Comparison of ENCODE assay signal across 8 cellular contexts in the genomic region with DNA sequence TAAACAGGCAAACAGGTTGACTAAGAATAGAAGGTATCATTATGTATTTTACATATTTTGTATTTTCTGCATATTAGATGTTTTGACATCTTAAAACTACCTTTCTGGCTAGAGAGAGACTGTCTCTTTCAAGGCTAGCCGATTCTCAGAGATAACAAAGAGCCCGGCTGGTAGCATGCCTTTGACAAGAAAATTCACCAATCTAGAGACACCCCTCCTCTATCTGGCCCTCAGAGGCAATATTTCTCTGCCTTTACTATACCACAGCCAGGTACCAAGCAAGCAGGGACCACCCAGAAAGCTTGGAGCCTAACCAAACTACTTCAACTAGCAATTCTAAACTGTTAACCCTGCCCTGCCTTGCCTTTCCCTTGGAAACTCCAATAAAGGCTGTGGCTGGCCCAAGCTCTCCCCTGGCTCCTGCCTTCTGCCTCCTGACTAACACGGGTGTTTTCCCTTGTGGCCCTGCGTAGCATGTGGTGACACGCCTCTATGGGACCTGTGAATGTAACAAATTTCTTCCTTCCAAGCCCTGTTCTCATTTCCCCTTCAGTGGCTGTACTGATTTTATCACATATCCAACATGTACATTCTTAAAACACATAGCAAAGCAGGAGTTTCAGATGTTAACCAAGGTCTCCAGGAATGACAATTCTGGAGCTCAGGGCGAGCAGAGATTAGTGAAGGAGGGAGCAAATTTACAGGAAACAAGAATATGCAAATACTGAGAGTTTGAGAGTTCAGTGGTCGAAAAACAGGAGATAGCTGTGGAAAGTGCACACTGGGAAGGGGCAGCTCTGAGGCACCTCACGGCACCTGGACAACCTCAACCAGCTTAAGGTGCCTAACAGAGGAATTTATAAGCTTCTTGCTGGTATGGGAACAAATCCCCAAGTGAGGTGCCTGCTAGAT.
DNase-seq lines count a peak whose midpoint lies in the region; ATAC-seq and TF ChIP-seq lines count a peak whose summit lies in the region.

No MANE protein-coding gene starts in this region.

- no peak overlapping the region for H3K9ac ChIP-seq in colonic mucosa (ENCODE audit: low read depth in 2 of 2, low read length in 2 of 2)

- DNase-seq in SJCRH30 (peak; percentile 72 to 73), MCF 10A (ENCODE audit: unreplicated experiment) (peak; percentile 62), colonic mucosa (no peak), adrenal gland (no peak), uterus (no peak), DMS79 (lab: John Stamatoyannopoulos, UW) (no peak)
- DNase-seq in stimulated activated CD8-positive, alpha-beta memory T cell treated with anti-CD3 and anti-CD28 coated beads, Interleukin-12 subunit alpha, Interleukin-12 subunit beta, amount 100 ng/mL, for 4 hours (ENCODE audit: low read depth) = peak; percentile 34

- H3K4me1 ChIP-seq in SJCRH30 = peaks cover 29% of the 10 kb centered on the region
- peaks cover 6% of the 10 kb centered on the region for H3K4me1 ChIP-seq in colonic mucosa
- H3K4me1 ChIP-seq in adrenal gland (replicated peaks in 1 of 2) = no peaks in the 10 kb centered on the region
- H3K4me1 ChIP-seq in uterus = no peaks in the 10 kb centered on the region

- CTCF ChIA-PET in MCF 10A (lab: Yijun Ruan, JAX) = interaction anchor here (0.7 to 1.5 kb wide), 4 partner anchors 16 to 205 kb away, joined by 3 to 5 read pairs (median 4); no protein-coding TSS in a partner anchor

- no peak for TF ChIP-seq POLR2A in adrenal gland (IDR thresholded peaks at IDR 0.05)
- no peak for TF ChIP-seq POLR2A in uterus (IDR thresholded peaks at IDR 0.05)

- 65 to 69% (median 67%) methylated on average over 8 of the region's 8 CpGs for WGBS in adrenal gland, 4 donors

- intact Hi-C loops in MCF 10A (cut with micrococcal nuclease) (loop anchor here (5.0 kb wide), 1 partner anchor 89 kb away; no protein-coding TSS in a partner anchor), colonic mucosa (cut with DNase I) (loop anchor here (10.0 kb wide), 1 partner anchor 211 kb away; no protein-coding TSS in a partner anchor), adrenal gland (cut with DNase I) (no loop called here), uterus (cut with DNase I; ENCODE audit: low total_unique reads) (no loop called here)

- H3K36me3 Mint-ChIP-seq in MCF 10A (ENCODE audit: insufficient read depth, unreplicated experiment) = no peaks in the 10 kb centered on the region

- H3K9me3 Mint-ChIP-seq in MCF 10A (ENCODE audit: unreplicated experiment) = no peaks in the 10 kb centered on the region

- H3K36me3 ChIP-seq in SJCRH30 = no peaks in the 10 kb centered on the region
- H3K36me3 ChIP-seq in colonic mucosa = no peaks in the 10 kb centered on the region
- no peaks in the 10 kb centered on the region for H3K36me3 ChIP-seq in adrenal gland (replicated peaks in 1 of 2)
- H3K36me3 ChIP-seq in uterus = no peaks in the 10 kb centered on the region

- H3K9me3 ChIP-seq in SJCRH30 (replicated peaks) (no peaks in the 10 kb centered on the region), colonic mucosa (no peaks in the 10 kb centered on the region), adrenal gland (replicated peaks in 1 of 3) (no peaks in the 10 kb centered on the region), uterus (no peaks in the 10 kb centered on the region)

- H3K27me3 ChIP-seq in SJCRH30 = no peaks in the 10 kb centered on the region
- H3K27me3 ChIP-seq in colonic mucosa = no peaks in the 10 kb centered on the region
- no peaks in the 10 kb centered on the region for H3K27me3 ChIP-seq in adrenal gland
- H3K27me3 ChIP-seq in uterus = no peaks in the 10 kb centered on the region

- no peak for TF ChIP-seq CTCF in MCF 10A (IDR thresholded peaks at IDR 0.05; ENCODE audit: unreplicated experiment)
- no peak for TF ChIP-seq CTCF in colonic mucosa (IDR thresholded peaks at IDR 0.05)
- TF ChIP-seq CTCF in adrenal gland (IDR thresholded peaks at IDR 0.05) = no peak
- TF ChIP-seq CTCF in uterus (IDR thresholded peaks at IDR 0.05) = no peak

- H3K27me3 Mint-ChIP-seq in MCF 10A (ENCODE audit: insufficient read depth, unreplicated experiment) = no peaks in the 10 kb centered on the region

- peak overlapping the region; percentile 44 for H3K27ac ChIP-seq in SJCRH30
- no peak overlapping the region for H3K27ac ChIP-seq in colonic mucosa
- no peak overlapping the region for H3K27ac ChIP-seq in adrenal gland
- H3K27ac ChIP-seq in uterus = no peak overlapping the region

- H3K4me1 Mint-ChIP-seq in MCF 10A (ENCODE audit: insufficient read depth, unreplicated experiment) = peaks cover 24% of the 10 kb centered on the region

- H3K4me3 ChIP-seq in SJCRH30 (no peak overlapping the region), colonic mucosa (no peak overlapping the region), adrenal gland (no peak overlapping the region), uterus (no peak overlapping the region)

- ATAC-seq in GM21529 (IDR thresholded peaks at IDR 0.05; ENCODE audit: unreplicated experiment) = peak; percentile 82

- no TSS peak for BruUV-seq in MCF 10A (replicated peaks; lab: Mats Ljungman, UMichigan)

- peak overlapping the region; percentile 39 for H3K27ac Mint-ChIP-seq in MCF 10A (ENCODE audit: low read depth, unreplicated experiment)

- H3K4me3 Mint-ChIP-seq in MCF 10A (ENCODE audit: unreplicated experiment) = no peak overlapping the region

- POLR2A ChIA-PET in MCF 10A (lab: Yijun Ruan, JAX) = interaction anchor here (0.6 to 1.1 kb wide), 3 partner anchors 42 to 70 kb away, joined by 3 to 7 read pairs (median 3); no protein-coding TSS in a partner anchor

Comparison
In these comparisons a context has a peak if more than half of its experiments do, and no peak if none do; other contexts are left out.
1. DNase-seq: peak in SJCRH30 (2 of 2), MCF 10A (single experiment) and stimulated activated CD8-positive, alpha-beta memory T cell treated with anti-CD3 and anti-CD28 coated beads, Interleukin-12 subunit alpha, Interleukin-12 subunit beta, amount 100 ng/mL, for 4 hours (single experiment); none in colonic mucosa (single experiment), adrenal gland (0 of 7), uterus (0 of 2) and DMS79 (single experiment).
2. intact Hi-C loops: an anchor here in MCF 10A (5.0 kb wide) and colonic mucosa (10.0 kb wide); none called in adrenal gland and uterus.